In the genomic region with DNA sequence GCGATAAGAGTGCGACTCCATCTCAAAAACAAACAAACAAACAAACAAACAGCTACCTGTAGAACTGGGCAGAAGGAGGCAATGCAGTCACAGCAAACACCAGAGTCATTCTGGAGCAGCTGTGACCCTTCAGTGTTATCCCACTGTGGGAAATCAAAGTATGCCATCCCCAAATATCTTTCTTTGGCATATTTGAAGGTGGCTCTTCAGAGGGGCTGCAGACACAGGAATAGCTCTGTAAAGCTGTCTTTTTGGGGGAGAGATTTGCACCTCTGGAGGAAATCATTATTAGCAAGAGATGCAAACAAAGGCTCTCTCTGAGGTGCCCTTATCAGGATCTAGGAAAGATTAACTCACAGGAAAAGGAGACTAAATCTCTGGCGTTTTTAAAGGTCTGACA, we compare ENCODE assay signal across 25 cellular contexts.
"Had no signal": no experiment of that assay in that cellular context is flagged by ENCODE, and none has a peak within 500 bp of the region (broad histone marks: within the 10 kb centered on the region; RNA-seq: fewer than 3 reads in every experiment).

No MANE protein-coding gene starts in this region.

- H3K4me1 Mint-ChIP-seq: activated CD4-positive, alpha-beta memory T cell treated with anti-CD3 and anti-CD28 coated beads, Interleukin-2, amount 10 ng/mL, durations not matched to agents 7 days and 5 days; activated CD4-positive, alpha-beta T cell treated with anti-CD3 and anti-CD28 coated beads for 36 hours; activated T-helper 17 cell treated with anti-CD3 and anti-CD28 coated beads, Interleukin-2, amount 50 U/mL, for 72 hours had no signal

- DNase-seq: activated CD4-positive, alpha-beta memory T cell treated with anti-CD3 and anti-CD28 coated beads, Interleukin-2, amount 10 ng/mL, durations not matched to agents 7 days and 5 days; activated CD4-positive, alpha-beta T cell treated with anti-CD3 and anti-CD28 coated beads for 36 hours; activated CD4-positive, alpha-beta T cell treated with anti-CD3 and anti-CD28 coated beads, Interleukin-2, amount 50 U/mL, for 1 hour; activated gamma-delta T cell; activated naive CD4-positive, alpha-beta T cell treated with anti-CD3 and anti-CD28 coated beads for 36 hours; activated T-cell treated with anti-CD3 and anti-CD28 coated beads for 4 hours; activated T-cell treated with anti-CD3 and anti-CD28 coated beads, Interleukin-2, amount 50 U/mL, for 48 hours; brain microvascular endothelial cell; MM.1S; NCI-H1105; NCI-H1436; NCI-H1694 treated with DMSO at 0.1 percent for 48 hours; NCI-H2029 treated with DMSO at 0.1 percent for 48 hours; NCI-H345; NCI-H510A; NCI-H526 treated with DMSO at 0.1 percent for 48 hours; NCI-H82; RPMI8226; T-helper 1 cell had no signal

- ATAC-seq: activated CD4-positive, alpha-beta T cell treated with anti-CD3 and anti-CD28 coated beads for 36 hours; activated T-helper 17 cell treated with anti-CD3 and anti-CD28 coated beads, Interleukin-2, amount 50 U/mL, for 72 hours; Right ventricle myocardium inferior had no signal

- H3K27ac ChIP-seq: brain microvascular endothelial cell, cardiac muscle cell, SK-N-MC, VCaP had no signal

- H3K36me3 ChIP-seq: brain microvascular endothelial cell, cardiac muscle cell had no signal

- H3K4me3 Mint-ChIP-seq: activated CD4-positive, alpha-beta memory T cell treated with anti-CD3 and anti-CD28 coated beads, Interleukin-2, amount 10 ng/mL, durations not matched to agents 7 days and 5 days; activated CD4-positive, alpha-beta T cell treated with anti-CD3 and anti-CD28 coated beads for 36 hours; activated naive CD4-positive, alpha-beta T cell treated with anti-CD3 and anti-CD28 coated beads for 36 hours; activated naive CD8-positive, alpha-beta T cell; activated T-helper 17 cell treated with anti-CD3 and anti-CD28 coated beads, Interleukin-2, amount 50 U/mL, for 72 hours had no signal

- H3K27ac Mint-ChIP-seq: activated CD4-positive, alpha-beta memory T cell treated with anti-CD3 and anti-CD28 coated beads, Interleukin-2, amount 10 ng/mL, durations not matched to agents 7 days and 5 days; activated CD4-positive, alpha-beta T cell treated with anti-CD3 and anti-CD28 coated beads for 36 hours; activated naive CD4-positive, alpha-beta T cell treated with anti-CD3 and anti-CD28 coated beads for 36 hours; activated naive CD8-positive, alpha-beta T cell had no signal

- H3K27me3 ChIP-seq: brain microvascular endothelial cell, cardiac muscle cell had no signal

- H3K36me3 Mint-ChIP-seq: activated naive CD8-positive, alpha-beta T cell had no signal

- H3K9me3 Mint-ChIP-seq: activated CD4-positive, alpha-beta memory T cell treated with anti-CD3 and anti-CD28 coated beads, Interleukin-2, amount 10 ng/mL, durations not matched to agents 7 days and 5 days; activated naive CD4-positive, alpha-beta T cell treated with anti-CD3 and anti-CD28 coated beads for 36 hours; activated T-helper 17 cell treated with anti-CD3 and anti-CD28 coated beads, Interleukin-2, amount 50 U/mL, for 72 hours had no signal

- H3K4me3 ChIP-seq: cardiac muscle cell, SK-N-MC had no signal

- H3K27me3 Mint-ChIP-seq: activated CD4-positive, alpha-beta memory T cell treated with anti-CD3 and anti-CD28 coated beads, Interleukin-2, amount 10 ng/mL, durations not matched to agents 7 days and 5 days; activated CD4-positive, alpha-beta T cell treated with anti-CD3 and anti-CD28 coated beads for 36 hours; activated naive CD8-positive, alpha-beta T cell; activated T-helper 17 cell treated with anti-CD3 and anti-CD28 coated beads, Interleukin-2, amount 50 U/mL, for 72 hours had no signal
